ENCODE assay signal across 8 cellular contexts in the genomic region with DNA sequence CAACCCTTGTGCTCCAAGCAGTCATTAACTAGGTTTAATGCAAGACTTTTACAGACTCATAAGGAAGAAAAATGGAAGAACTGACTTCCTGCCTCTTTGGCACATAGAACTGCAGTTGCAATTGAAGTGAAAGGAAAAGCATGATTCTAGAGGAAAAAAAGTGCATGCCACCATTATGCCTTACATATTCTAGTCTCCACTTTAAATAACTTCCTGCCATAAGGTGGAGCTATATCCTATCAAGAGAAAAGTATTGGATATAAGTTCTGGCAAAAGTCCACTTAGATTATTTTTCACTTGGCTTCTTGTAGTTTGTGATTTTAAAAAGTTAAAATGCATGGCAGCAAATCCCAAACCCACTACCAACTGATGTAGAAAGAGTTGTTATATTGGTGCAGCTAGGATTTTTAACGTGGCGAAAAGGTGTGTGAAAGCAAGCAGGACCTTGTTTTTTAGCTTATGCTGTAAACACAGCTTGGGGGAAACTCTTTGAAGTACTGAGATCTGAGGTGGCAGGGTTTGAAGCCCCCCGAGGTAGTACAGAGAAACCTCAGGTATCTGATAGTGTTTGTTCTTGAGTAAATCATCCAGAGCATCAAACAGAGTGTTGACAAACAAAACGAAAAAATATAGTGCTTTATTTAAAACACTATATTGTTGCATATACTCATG.
DNase-seq lines count a peak whose midpoint lies in the region; ATAC-seq and TF ChIP-seq lines count a peak whose summit lies in the region.

No MANE protein-coding gene starts in this region.

- DNase-seq in MV-4-11 (lab: John Stamatoyannopoulos, UW) = peak; percentile 21
- DNase-seq in cerebellar cortex (ENCODE audit: low spot score) = peak; percentile 12
- DNase-seq in nephron progenitor cell = no peak
- no peak for DNase-seq in coronary artery (ENCODE audit: low spot score)
- DNase-seq in stimulated activated CD4-positive, alpha-beta T cell treated with anti-CD3 and anti-CD28 coated beads, Interleukin-15, amount 100 ng/mL, for 24 hours = no peak
- DNase-seq in NCI-H345 treated with DMSO at 0.1 percent for 48 hours (lab: John Stamatoyannopoulos, UW; ENCODE audit: unreplicated experiment) = no peak

- H3K9me3 Mint-ChIP-seq in nephron progenitor cell = no peaks in the 10 kb centered on the region

- H3K4me3 Mint-ChIP-seq in nephron progenitor cell = no peak overlapping the region

- H3K27me3 Mint-ChIP-seq in nephron progenitor cell (ENCODE audit: low read depth, poor library complexity) = no peaks in the 10 kb centered on the region

- no peak overlapping the region for H3K4me3 ChIP-seq in coronary artery

- ATAC-seq in HG02852 (IDR thresholded peaks at IDR 0.05; ENCODE audit: unreplicated experiment) = no peak

- H3K4me1 Mint-ChIP-seq in nephron progenitor cell = no peaks in the 10 kb centered on the region

- no peak overlapping the region for H3K27ac Mint-ChIP-seq in nephron progenitor cell

- no peaks in the 10 kb centered on the region for H3K36me3 Mint-ChIP-seq in nephron progenitor cell (ENCODE audit: low read depth)

- no peak overlapping the region for H3K27ac ChIP-seq in coronary artery

- 0 out of 3 replicates have a peak, but pooled peaks have one; percentile 5 for TF ChIP-seq CTCF in GM12872 (IDR thresholded peaks at IDR 0.05; ENCODE audit: insufficient read depth, low read depth, low read length)
- TF ChIP-seq CTCF in nephron progenitor cell (IDR thresholded peaks at IDR 0.05) = peak; percentile 17
- no peak for TF ChIP-seq CTCF in coronary artery (IDR thresholded peaks at IDR 0.05)

Comparison
In these comparisons a context has a peak if more than half of its experiments do, and no peak if none do; other contexts are left out.
1. DNase-seq: peak in MV-4-11 (single experiment) and cerebellar cortex (single experiment); none in nephron progenitor cell (single experiment), coronary artery (single experiment), stimulated activated CD4-positive, alpha-beta T cell treated with anti-CD3 and anti-CD28 coated beads, Interleukin-15, amount 100 ng/mL, for 24 hours (single experiment) and NCI-H345 treated with DMSO at 0.1 percent for 48 hours (single experiment).